10 cellular contexts compared by ENCODE assay signal in the genomic region with DNA sequence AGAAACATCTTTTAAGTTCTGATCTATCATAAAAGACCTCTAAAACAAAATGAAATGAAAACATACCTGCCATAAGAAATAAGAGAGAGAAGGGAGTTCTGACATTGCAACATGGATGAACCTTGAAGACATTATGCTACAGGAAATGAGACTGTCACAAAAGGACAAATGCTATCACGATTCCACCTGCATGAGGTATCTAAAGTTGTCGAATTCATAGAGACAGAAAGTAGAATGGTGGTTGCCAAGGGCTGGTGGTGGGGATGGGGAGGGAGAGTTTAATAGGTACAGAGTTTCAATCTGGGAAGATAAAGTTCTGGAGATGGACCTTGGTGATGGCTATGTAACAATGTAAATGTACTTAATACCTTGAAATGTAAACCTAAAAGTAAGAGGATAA. TPM values are rescaled to one million over a fixed set of nuclear protein-coding genes. Genes with fewer than 3 reads are reported as not detected.
DNase-seq lines count a peak whose midpoint lies in the region; ATAC-seq, FAIRE-seq and TF ChIP-seq lines count a peak whose summit lies in the region.
"Had no signal": no experiment of that assay in that cellular context is flagged by ENCODE, and none has a peak within 500 bp of the region (broad histone marks: within the 10 kb centered on the region; RNA-seq: fewer than 3 reads in every experiment).

No MANE protein-coding gene starts in this region.

- H3K27ac ChIP-seq in OCI-LY7 (ENCODE audit: low read depth, low read length, poor library complexity, severe bottlenecking), result peak overlapping the region; percentile 100
- H3K27ac ChIP-seq in endothelial cell of umbilical vein (ENCODE audit: insufficient read depth, low read depth, low read length), result no peak overlapping the region
- no peak overlapping the region for H3K27ac ChIP-seq in neural progenitor cell

- BruUV-seq in OCI-LY7 (replicated peaks; lab: Mats Ljungman, UMichigan) (no TSS peak), endothelial cell of umbilical vein (replicated peaks; lab: Mats Ljungman, UMichigan) (no TSS peak)

- no peak for ATAC-seq in HG03280 (IDR thresholded peaks at IDR 0.05; ENCODE audit: unreplicated experiment)

- dilution Hi-C loops in endothelial cell of umbilical vein (cut with MboI; ENCODE audit: extremely low pct_ligation_motif_present, low sequenced_read_pairs), result no loop called here

- peaks cover 26% of the 10 kb centered on the region for H3K36me3 Mint-ChIP-seq in neural progenitor cell

- H4K20me1 ChIP-seq in OCI-LY7 (ENCODE audit: insufficient read depth, low read length) (peaks cover 42% of the 10 kb centered on the region), endothelial cell of umbilical vein (replicated peaks; ENCODE audit: control insufficient read depth, extremely low read depth, insufficient read depth, low read length) (no peaks in the 10 kb centered on the region), neural progenitor cell (ENCODE audit: low read depth) (peaks cover 66% of the 10 kb centered on the region)

- DNase-seq in OCI-LY7 (ENCODE audit: low spot score) (no peak), endothelial cell of umbilical vein (ENCODE audit: low read depth, low spot score) (no peak), neural progenitor cell (ENCODE audit: low spot score) (no peak), cerebellar cortex (ENCODE audit: low spot score) (no peak), nucleus accumbens (lab: John Stamatoyannopoulos, UW) (no peak), NCI-H524 treated with DMSO at 0.1 percent for 48 hours (lab: John Stamatoyannopoulos, UW) (no peak)
- DNase-seq: NCI-H146 had no signal

- peaks cover 10% of the 10 kb centered on the region for H3F3A ChIP-seq in neural progenitor cell (ENCODE audit: low read depth)

- no peak overlapping the region for H3K27ac Mint-ChIP-seq in neural progenitor cell

- H3K9ac ChIP-seq in ES-I3 (ENCODE audit: low read depth, low read length) (peak overlapping the region; percentile 99; the same call in 1 of the 2 replicates), endothelial cell of umbilical vein (replicated peaks; ENCODE audit: extremely low read depth, insufficient read depth, low read length) (no peak overlapping the region), neural progenitor cell (no peak overlapping the region)

- peak overlapping the region; percentile 99 for H3K4me3 Mint-ChIP-seq in neural progenitor cell

- H3K4me1 ChIP-seq in ES-I3 (ENCODE audit: insufficient read depth, low read length), result peaks cover 42% of the 10 kb centered on the region
- H3K4me1 ChIP-seq in OCI-LY7 (ENCODE audit: insufficient read depth, low read length, poor library complexity, severe bottlenecking), result peaks cover 58% of the 10 kb centered on the region
- peaks cover 16% of the 10 kb centered on the region for H3K4me1 ChIP-seq in endothelial cell of umbilical vein (ENCODE audit: control insufficient read depth, extremely low read depth, insufficient read depth, low read length)
- peaks cover 29% of the 10 kb centered on the region for H3K4me1 ChIP-seq in neural progenitor cell

- H3K9me1 ChIP-seq in endothelial cell of umbilical vein (replicated peaks; ENCODE audit: control insufficient read depth, extremely low read depth, insufficient read depth, low read length), result no peaks in the 10 kb centered on the region

- H3K27me3 ChIP-seq in endothelial cell of umbilical vein (ENCODE audit: control insufficient read depth in 2 of 2, insufficient read depth in 2 of 2, low read length in 2 of 2) (no peaks in the 10 kb centered on the region), neural progenitor cell (no peaks in the 10 kb centered on the region)

- TF ChIP-seq POLR2A in endothelial cell of umbilical vein (IDR thresholded peaks at IDR 0.05; ENCODE audit: low read depth, low read length), result no peak

- H3K4me1 Mint-ChIP-seq in neural progenitor cell, result peaks cover 49% of the 10 kb centered on the region

- FAIRE-seq in endothelial cell of umbilical vein (lab: Jason Lieb, UNC), result peak; percentile 55
- FAIRE-seq: TTC549 had no signal

- no peaks in the 10 kb centered on the region; the same call in 1 of the 2 replicates for H3K9me3 ChIP-seq in ES-I3 (ENCODE audit: control insufficient read depth, insufficient read depth, low read length)
- no peaks in the 10 kb centered on the region; the same call in 1 of the 2 replicates for H3K9me3 ChIP-seq in OCI-LY7 (ENCODE audit: low read length)
- H3K9me3 ChIP-seq in endothelial cell of umbilical vein (replicated peaks; ENCODE audit: control insufficient read depth, insufficient read depth, low read length), result no peaks in the 10 kb centered on the region
- H3K9me3 ChIP-seq in neural progenitor cell (ENCODE audit: low read depth), result no peaks in the 10 kb centered on the region

- no peaks in the 10 kb centered on the region for H3K9me2 ChIP-seq in OCI-LY7 (ENCODE audit: insufficient read depth, low read length)

- H3K4me2 ChIP-seq in OCI-LY7 (ENCODE audit: low read length), result peak overlapping the region; percentile 98
- no peak overlapping the region for H3K4me2 ChIP-seq in endothelial cell of umbilical vein (ENCODE audit: insufficient read depth, low read length)
- peak overlapping the region; percentile 86 for H3K4me2 ChIP-seq in neural progenitor cell

- H3K4me3 ChIP-seq in OCI-LY7 (ENCODE audit: low read depth, low read length, poor library complexity, severe bottlenecking) (peak overlapping the region; percentile 87), endothelial cell of umbilical vein (replicated peaks in 1 of 3; ENCODE audit: insufficient read depth in 1 of 3, low read depth in 1 of 3, low read length in 3 of 3) (no peak overlapping the region), neural progenitor cell (peak overlapping the region; percentile 70)

- intact Hi-C loops in OCI-LY7 (cut with micrococcal nuclease; ENCODE audit: unreplicated experiment) (loop anchor here (5.0 kb wide), 1 partner anchor 311 kb away; no protein-coding TSS in a partner anchor), endothelial cell of umbilical vein (cut with micrococcal nuclease) (loop anchor here (2.0 kb wide), 1 partner anchor 17 kb away; no protein-coding TSS in a partner anchor)

- CTCF ChIA-PET in OCI-LY7 (lab: Charles Lee; ENCODE audit: unreplicated experiment), result no interaction called here
- CTCF ChIA-PET in endothelial cell of umbilical vein (lab: Charles Lee), result no interaction called here

- H3K79me2 ChIP-seq in OCI-LY7 (ENCODE audit: insufficient read depth, low read depth, low read length), result peaks cover 77% of the 10 kb centered on the region
- H3K79me2 ChIP-seq in endothelial cell of umbilical vein (ENCODE audit: control insufficient read depth, insufficient read depth, low read length), result peaks cover 70% of the 10 kb centered on the region
- peaks cover 71% of the 10 kb centered on the region for H3K79me2 ChIP-seq in neural progenitor cell (ENCODE audit: low read depth)

- peaks cover 8% of the 10 kb centered on the region for H3K27me3 Mint-ChIP-seq in neural progenitor cell (ENCODE audit: insufficient read depth, low read depth)

- H2AFZ ChIP-seq in OCI-LY7 (ENCODE audit: low read length) (no peak overlapping the region), endothelial cell of umbilical vein (ENCODE audit: low read depth, low read length) (no peak overlapping the region), neural progenitor cell (replicated peaks) (no peak overlapping the region)

- no peak for TF ChIP-seq CTCF in OCI-LY7 (conservative IDR thresholded peaks at IDR 0.05; ENCODE audit: low read length)
- TF ChIP-seq CTCF in endothelial cell of umbilical vein (IDR thresholded peaks at IDR 0.05; ENCODE audit: extremely low read depth in 1 of 2, insufficient read depth in 1 of 2, low read depth in 1 of 2, low read length in 2 of 2), result no peak
- TF ChIP-seq CTCF in neural progenitor cell (IDR thresholded peaks at IDR 0.05), result no peak

- POLR2A ChIA-PET in OCI-LY7 (lab: Charles Lee), result interaction anchor here (0.8 kb wide), 2 partner anchors 10 to 53 kb away, joined by 3 to 5 read pairs; no protein-coding TSS in a partner anchor
- POLR2A ChIA-PET in endothelial cell of umbilical vein (lab: Charles Lee), result no interaction called here

- H3K36me3 ChIP-seq in ES-I3 (ENCODE audit: insufficient read depth, low read length) (peaks cover 28% of the 10 kb centered on the region), OCI-LY7 (ENCODE audit: insufficient read depth, low read length) (peaks cover 72% of the 10 kb centered on the region), endothelial cell of umbilical vein (ENCODE audit: control insufficient read depth in 2 of 2, extremely low read depth in 1 of 2, insufficient read depth in 2 of 2, low read length in 2 of 2) (peaks cover 0 to 4% of the 10 kb centered on the region in 2 experiments), neural progenitor cell (peaks cover 3% of the 10 kb centered on the region)

- peaks cover 4% of the 10 kb centered on the region for H3K9me3 Mint-ChIP-seq in neural progenitor cell

TF ChIP-seq in endothelial cell of umbilical vein, 7 proteins besides CTCF, POLR2A, EP300 and RAD21:
- TF ChIP-seq, protein P1, sequence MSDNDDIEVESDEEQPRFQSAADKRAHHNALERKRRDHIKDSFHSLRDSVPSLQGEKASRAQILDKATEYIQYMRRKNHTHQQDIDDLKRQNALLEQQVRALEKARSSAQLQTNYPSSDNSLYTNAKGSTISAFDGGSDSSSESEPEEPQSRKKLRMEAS (IDR thresholded peaks at IDR 0.05; ENCODE audit: insufficient read depth, insufficient read length), result no peak
- TF ChIP-seq GATA2 (IDR thresholded peaks at IDR 0.05; ENCODE audit: insufficient read depth, insufficient read length, low read depth, low read length), result no peak
- no peak for TF ChIP-seq EZH2 (IDR thresholded peaks at IDR 0.05; ENCODE audit: borderline replicate concordance, low read depth, low read length, severe bottlenecking)

RNA-seq across cellular contexts. Expression of a gene that starts 3.3 kb away (rescaled TPM):
- 268 and 360 TPM in 2 replicates for total RNA-seq in OCI-LY7 (2014; rRNA removed; shearing (Covaris generic))
- 415 and 440 TPM in 2 replicates for total RNA-seq in OCI-LY7 (2022)
- 105 and 108 TPM in 2 replicates for total RNA-seq in endothelial cell of umbilical vein
- 54.5 and 58.5 TPM in 2 replicates for polyA plus RNA-seq in endothelial cell of umbilical vein
- 61.7 and 70.4 TPM in 2 replicates for polyA plus RNA-seq in endothelial cell of umbilical vein (2011; cell fraction: cytosol; rRNA removed)
- 99.6 and 120 TPM in 2 replicates for polyA plus RNA-seq in endothelial cell of umbilical vein (2011; cell fraction: nucleus; rRNA removed)
- polyA plus RNA-seq in endothelial cell of umbilical vein (2012), result 76.0 and 97.3 TPM in 2 replicates
- polyA minus RNA-seq in endothelial cell of umbilical vein, result 61.0 and 62.0 TPM in 2 replicates
- 42.7 TPM for polyA minus RNA-seq in endothelial cell of umbilical vein (2011; cell fraction: cytosol; rRNA and poly(A)+ RNA removed)
- 26.8 and 29.3 TPM in 2 replicates for polyA minus RNA-seq in endothelial cell of umbilical vein (2011; cell fraction: nucleus; rRNA and poly(A)+ RNA removed)
- 52.0 and 61.4 TPM in 2 replicates for total RNA-seq in neural progenitor cell (ENCODE audit: low replicate concordance)

Comparison
In these comparisons a context has a peak if more than half of its experiments do, and no peak if none do; other contexts are left out.
1. H3K4me3 ChIP-seq: peak in OCI-LY7 (single experiment) and neural progenitor cell (single experiment); none in endothelial cell of umbilical vein (0 of 3).